Comparison of ENCODE assay signal across 25 cellular contexts in the genomic region with DNA sequence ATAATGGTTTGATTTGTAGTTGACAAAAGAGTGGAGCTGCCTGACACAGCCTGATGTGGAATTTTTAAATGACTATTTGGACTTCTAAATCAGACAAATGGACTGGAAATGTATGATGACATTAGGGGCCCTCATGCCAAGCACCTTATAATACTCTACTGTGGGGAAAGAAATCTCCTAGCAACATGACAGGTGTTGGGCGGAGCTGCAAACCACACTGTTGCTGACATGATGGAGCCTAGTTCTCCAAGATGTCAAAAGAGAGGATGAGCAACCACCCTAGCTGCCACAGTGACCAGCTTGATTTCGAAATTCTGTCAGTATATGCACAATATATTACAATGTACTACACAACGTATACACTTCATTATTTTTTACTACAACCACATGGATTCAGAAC.
DNase-seq lines count a peak whose midpoint lies in the region; ATAC-seq and TF ChIP-seq lines count a peak whose summit lies in the region.
"Had no signal": no experiment of that assay in that cellular context is flagged by ENCODE, and none has a peak within 500 bp of the region (broad histone marks: within the 10 kb centered on the region; RNA-seq: fewer than 3 reads in every experiment).

No MANE protein-coding gene starts in this region.

- H3K9me3 ChIP-seq in mammary epithelial cell (replicated peaks; ENCODE audit: insufficient read depth, low read length) = no peaks in the 10 kb centered on the region
- no peaks in the 10 kb centered on the region for H3K9me3 ChIP-seq in gastrocnemius medialis
- H3K9me3 ChIP-seq in SJCRH30 (replicated peaks) = no peaks in the 10 kb centered on the region
- H3K9me3 ChIP-seq: ascending aorta, lower lobe of right lung, Peyer's patch, vagina had no signal

- no peaks in the 10 kb centered on the region for H4K20me1 ChIP-seq in mammary epithelial cell (ENCODE audit: insufficient read depth, low read length)

- no TSS peak for BruUV-seq in mammary epithelial cell (replicated peaks; lab: Mats Ljungman, UMichigan)

- peak; percentile 87 to 95 for ATAC-seq in gastrocnemius medialis
- ATAC-seq in HG03521 (IDR thresholded peaks at IDR 0.05; ENCODE audit: unreplicated experiment) = no peak
- ATAC-seq: activated naive CD4-positive, alpha-beta T cell treated with anti-CD3 and anti-CD28 coated beads, Interleukin-2, amount 50 U/mL, for 72 hours; activated T-cell treated with anti-CD3 and anti-CD28 coated beads, Interleukin-2, amount 50 U/mL, for 72 hours; lower lobe of right lung; stimulated activated naive B cell treated with anti-CD40 and anti-IgM and Interleukin-4, amounts not matched to agents 10 μg/mL and 1 μg/mL and 100 μg/mL, for 72 hours had no signal

- H2AFZ ChIP-seq in mammary epithelial cell (ENCODE audit: low read depth, low read length) = no peak overlapping the region

- dilution Hi-C loops in mammary epithelial cell (cut with HindIII; ENCODE audit: low sequenced_read_pairs) = no loop called here

- TF ChIP-seq CTCF in mammary epithelial cell (conservative IDR thresholded peaks at IDR 0.05 in 1 of 2, IDR thresholded peaks at IDR 0.05 in 1 of 2; ENCODE audit: extremely low read depth in 1 of 2, insufficient read depth in 1 of 2, low read depth in 1 of 2, low read length in 2 of 2) (no peak), gastrocnemius medialis (IDR thresholded peaks at IDR 0.05 in 4 of 5, conservative IDR thresholded peaks at IDR 0.05 in 1 of 5) (no peak)

- no peaks in the 10 kb centered on the region for H3K4me1 ChIP-seq in mammary epithelial cell (ENCODE audit: insufficient read depth, low read length)
- H3K4me1 ChIP-seq in gastrocnemius medialis = peaks cover 35 to 44% of the 10 kb centered on the region in 2 donors
- H3K4me1 ChIP-seq in SJCRH30 = no peaks in the 10 kb centered on the region
- H3K4me1 ChIP-seq: foreskin keratinocyte, lower lobe of right lung had no signal

- CTCF ChIA-PET in mammary epithelial cell (lab: Charles Lee; ENCODE audit: low non-redundant PET) (no interaction called here), HEK293T (lab: Yijun Ruan, JAX) (no interaction called here)

- intact Hi-C loops in mammary epithelial cell (cut with micrococcal nuclease) (no loop called here), gastrocnemius medialis (cut with DNase I; ENCODE audit: low total_unique reads) (loop anchor here (1.0 kb wide), 1 partner anchor 14 kb away; no protein-coding TSS in a partner anchor)

- H3K4me3 ChIP-seq in mammary epithelial cell (replicated peaks in 1 of 3; ENCODE audit: insufficient read depth in 1 of 3, low read depth in 2 of 3, low read length in 3 of 3) (no peak overlapping the region), gastrocnemius medialis (no peak overlapping the region), SJCRH30 (no peak overlapping the region)
- H3K4me3 ChIP-seq: ascending aorta, lower lobe of right lung, Peyer's patch, vagina had no signal

- no peaks in the 10 kb centered on the region for H3K36me3 ChIP-seq in mammary epithelial cell (ENCODE audit: insufficient read depth, low read length)
- H3K36me3 ChIP-seq in gastrocnemius medialis = peaks cover 0 to 5% of the 10 kb centered on the region in 2 donors
- H3K36me3 ChIP-seq in SJCRH30 = peaks cover 6% of the 10 kb centered on the region; the same call in 1 of the 2 replicates

- no peak for TF ChIP-seq POLR2A in gastrocnemius medialis (IDR thresholded peaks at IDR 0.05)

- no peak overlapping the region for H3K9ac ChIP-seq in mammary epithelial cell (ENCODE audit: insufficient read depth, low read length)

- 58% methylated on average over 3 of the region's 3 CpGs for WGBS in mammary epithelial cell (ENCODE audit: low coverage, missing lambda C conversion rate)

- no peak overlapping the region for H3K4me2 ChIP-seq in mammary epithelial cell (ENCODE audit: insufficient read depth, low read depth, low read length)

- POLR2A ChIA-PET in HEK293T (lab: Yijun Ruan, JAX) = no interaction called here

- H3K27ac ChIP-seq in mammary epithelial cell (ENCODE audit: insufficient read depth, low read depth, low read length) (no peak overlapping the region), gastrocnemius medialis (peak overlapping the region; percentile 86 to 96 (median 90)), SJCRH30 (no peak overlapping the region)
- H3K27ac ChIP-seq: ascending aorta, epithelial cell of prostate, foreskin keratinocyte, lower lobe of right lung, Peyer's patch, vagina had no signal

- in situ Hi-C loops in mammary epithelial cell (cut with MboI; ENCODE audit: low sequenced_read_pairs in 2 of 2) (no loop called here), gastrocnemius medialis (cut with MboI; ENCODE audit: low sequenced_read_pairs in 4 of 4) (no loop called here)

- peak; percentile 51 for DNase-seq in NK-92 treated with Interleukin-12 subunit alpha and Interleukin-12 subunit beta, amount 100 ng/mL, for 24 hours (lab: John Stamatoyannopoulos, UW)
- DNase-seq in NK-92 (lab: John Stamatoyannopoulos, UW; ENCODE audit: unreplicated experiment) = no peak
- DNase-seq in NCI-H146 treated with DMSO at 0.1 percent for 48 hours (lab: John Stamatoyannopoulos, UW; ENCODE audit: unreplicated experiment) = peak; percentile 16
- DNase-seq in mammary epithelial cell = peak; percentile 12
- peak; percentile 64 to 85 for DNase-seq in gastrocnemius medialis
- no peak for DNase-seq in HEK293T (ENCODE audit: extremely low spot score)
- no peak for DNase-seq in SJCRH30
- DNase-seq: activated CD4-positive, alpha-beta T cell treated with anti-CD3 and anti-CD28 coated beads, Interleukin-2, amount 10 ng/mL, durations not matched to agents 24 days and 14 days; activated T-cell treated with anti-CD3 and anti-CD28 coated beads, Interleukin-2, amount 50 U/mL, for 72 hours; C1 segment of cervical spinal cord; cerebellar nuclear complex; foreskin keratinocyte; H7; hypothalamus; lower lobe of right lung; NCI-H524 treated with DMSO at 0.1 percent for 48 hours; Peyer's patch; stimulated activated CD4-positive, alpha-beta T cell treated with anti-CD3 and anti-CD28 coated beads, Interleukin-2, amount 100 ng/mL, for 48 hours; stimulated activated naive B cell treated with anti-CD40 and anti-IgM and Interleukin-4, amounts not matched to agents 10 μg/mL and 1 μg/mL and 100 μg/mL, for 72 hours; T-helper 2 cell had no signal

- no peaks in the 10 kb centered on the region for H3K79me2 ChIP-seq in mammary epithelial cell (ENCODE audit: insufficient read depth, low read length)

- H3K27me3 ChIP-seq in mammary epithelial cell (ENCODE audit: insufficient read depth, low read length) = no peaks in the 10 kb centered on the region
- no peaks in the 10 kb centered on the region for H3K27me3 ChIP-seq in gastrocnemius medialis
- no peaks in the 10 kb centered on the region for H3K27me3 ChIP-seq in SJCRH30
- H3K27me3 ChIP-seq: ascending aorta, foreskin keratinocyte, Peyer's patch, vagina had no signal

TF ChIP-seq in HEK293T, 16 proteins besides CTCF, POLR2A, EP300 and RAD21:
- TF ChIP-seq SUZ12 (IDR thresholded peaks at IDR 0.05) = no peak
- no peak for TF ChIP-seq FOXM1 (IDR thresholded peaks at IDR 0.05; ENCODE audit: borderline replicate concordance)
- no peak for TF ChIP-seq LEF1 (IDR thresholded peaks at IDR 0.05; ENCODE audit: borderline replicate concordance)
- TF ChIP-seq, protein P1, sequence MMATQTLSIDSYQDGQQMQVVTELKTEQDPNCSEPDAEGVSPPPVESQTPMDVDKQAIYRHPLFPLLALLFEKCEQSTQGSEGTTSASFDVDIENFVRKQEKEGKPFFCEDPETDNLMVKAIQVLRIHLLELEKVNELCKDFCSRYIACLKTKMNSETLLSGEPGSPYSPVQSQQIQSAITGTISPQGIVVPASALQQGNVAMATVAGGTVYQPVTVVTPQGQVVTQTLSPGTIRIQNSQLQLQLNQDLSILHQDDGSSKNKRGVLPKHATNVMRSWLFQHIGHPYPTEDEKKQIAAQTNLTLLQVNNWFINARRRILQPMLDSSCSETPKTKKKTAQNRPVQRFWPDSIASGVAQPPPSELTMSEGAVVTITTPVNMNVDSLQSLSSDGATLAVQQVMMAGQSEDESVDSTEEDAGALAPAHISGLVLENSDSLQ (IDR thresholded peaks at IDR 0.05) = no peak
- TF ChIP-seq ARNT (IDR thresholded peaks at IDR 0.05) = no peak
- TF ChIP-seq HDGF (IDR thresholded peaks at IDR 0.05; ENCODE audit: borderline replicate concordance) = no peak
- TF ChIP-seq ELF4 (IDR thresholded peaks at IDR 0.05) = no peak
- TF ChIP-seq CTBP1 (IDR thresholded peaks at IDR 0.05; ENCODE audit: borderline replicate concordance) = no peak
- TF ChIP-seq NFRKB (IDR thresholded peaks at IDR 0.05) = no peak
- TF ChIP-seq ZNF384 (IDR thresholded peaks at IDR 0.05) = no peak
- no peak for TF ChIP-seq SP1 (IDR thresholded peaks at IDR 0.05)
- TF ChIP-seq FOXK2 (IDR thresholded peaks at IDR 0.05) = no peak
- no peak for TF ChIP-seq TARDBP (IDR thresholded peaks at IDR 0.05)
- no peak for TF ChIP-seq L3MBTL2 (conservative IDR thresholded peaks at IDR 0.05)
- no peak for TF ChIP-seq FOXA1 (IDR thresholded peaks at IDR 0.05)
- TF ChIP-seq BHLHE40 (IDR thresholded peaks at IDR 0.05; ENCODE audit: borderline replicate concordance) = no peak

Comparison
In these comparisons a context has a peak if more than half of its experiments do, and no peak if none do; other contexts are left out.
1. DNase-seq: peak in NK-92 treated with Interleukin-12 subunit alpha and Interleukin-12 subunit beta, amount 100 ng/mL, for 24 hours (single experiment), NCI-H146 treated with DMSO at 0.1 percent for 48 hours (single experiment), mammary epithelial cell (single experiment) and gastrocnemius medialis (2 of 2); none in NK-92 (single experiment), HEK293T (single experiment) and SJCRH30 (0 of 2).
2. H3K27ac ChIP-seq: peak in gastrocnemius medialis (4 of 4); none in mammary epithelial cell (single experiment) and SJCRH30 (single experiment).